ENCODE assay signal across 1 cellular context in the genomic region with DNA sequence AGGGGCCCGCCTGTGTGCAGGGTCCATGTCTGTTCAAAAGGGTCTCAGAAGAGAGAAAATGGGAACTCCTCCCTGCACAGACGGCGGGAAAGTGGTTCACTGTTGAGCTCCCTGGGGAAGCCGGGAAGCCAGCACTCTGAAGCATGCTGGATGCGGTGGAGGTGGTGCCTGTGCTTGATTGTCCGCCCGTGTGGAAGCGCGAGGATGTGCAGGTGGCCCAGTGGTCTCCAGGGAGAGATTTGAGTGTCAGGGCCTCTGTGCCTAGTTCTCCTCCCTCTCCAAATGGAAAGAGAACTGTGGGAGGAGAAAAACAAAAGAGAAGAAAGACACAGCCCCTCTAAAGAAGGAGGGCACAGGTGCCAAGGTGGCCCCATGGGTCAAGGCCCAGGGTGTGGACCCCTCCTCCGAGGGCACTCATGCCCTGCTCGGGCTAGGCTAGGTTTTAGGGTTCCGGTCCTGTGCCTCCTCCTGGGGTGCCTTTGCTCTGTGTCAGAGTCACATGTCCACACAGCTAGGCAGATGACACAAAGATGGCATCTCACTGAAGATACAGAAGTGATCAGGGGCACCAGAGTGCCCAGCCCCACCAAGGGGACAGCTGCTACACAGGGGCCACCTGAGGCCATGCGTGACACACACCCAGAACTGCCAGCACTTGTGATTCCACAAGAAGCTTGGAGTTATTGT.
TF ChIP-seq lines count a peak whose summit lies in the region.

No MANE protein-coding gene starts in this region.

TF ChIP-seq in WTC11, 78 proteins besides CTCF, POLR2A, EP300 and RAD21 (continued from another document):
- TF ChIP-seq, protein P1, sequence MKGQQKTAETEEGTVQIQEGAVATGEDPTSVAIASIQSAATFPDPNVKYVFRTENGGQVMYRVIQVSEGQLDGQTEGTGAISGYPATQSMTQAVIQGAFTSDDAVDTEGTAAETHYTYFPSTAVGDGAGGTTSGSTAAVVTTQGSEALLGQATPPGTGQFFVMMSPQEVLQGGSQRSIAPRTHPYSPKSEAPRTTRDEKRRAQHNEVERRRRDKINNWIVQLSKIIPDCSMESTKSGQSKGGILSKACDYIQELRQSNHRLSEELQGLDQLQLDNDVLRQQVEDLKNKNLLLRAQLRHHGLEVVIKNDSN (CRISPR knock-in tag; IDR thresholded peaks at IDR 0.05): no peak
- TF ChIP-seq, protein P2, sequence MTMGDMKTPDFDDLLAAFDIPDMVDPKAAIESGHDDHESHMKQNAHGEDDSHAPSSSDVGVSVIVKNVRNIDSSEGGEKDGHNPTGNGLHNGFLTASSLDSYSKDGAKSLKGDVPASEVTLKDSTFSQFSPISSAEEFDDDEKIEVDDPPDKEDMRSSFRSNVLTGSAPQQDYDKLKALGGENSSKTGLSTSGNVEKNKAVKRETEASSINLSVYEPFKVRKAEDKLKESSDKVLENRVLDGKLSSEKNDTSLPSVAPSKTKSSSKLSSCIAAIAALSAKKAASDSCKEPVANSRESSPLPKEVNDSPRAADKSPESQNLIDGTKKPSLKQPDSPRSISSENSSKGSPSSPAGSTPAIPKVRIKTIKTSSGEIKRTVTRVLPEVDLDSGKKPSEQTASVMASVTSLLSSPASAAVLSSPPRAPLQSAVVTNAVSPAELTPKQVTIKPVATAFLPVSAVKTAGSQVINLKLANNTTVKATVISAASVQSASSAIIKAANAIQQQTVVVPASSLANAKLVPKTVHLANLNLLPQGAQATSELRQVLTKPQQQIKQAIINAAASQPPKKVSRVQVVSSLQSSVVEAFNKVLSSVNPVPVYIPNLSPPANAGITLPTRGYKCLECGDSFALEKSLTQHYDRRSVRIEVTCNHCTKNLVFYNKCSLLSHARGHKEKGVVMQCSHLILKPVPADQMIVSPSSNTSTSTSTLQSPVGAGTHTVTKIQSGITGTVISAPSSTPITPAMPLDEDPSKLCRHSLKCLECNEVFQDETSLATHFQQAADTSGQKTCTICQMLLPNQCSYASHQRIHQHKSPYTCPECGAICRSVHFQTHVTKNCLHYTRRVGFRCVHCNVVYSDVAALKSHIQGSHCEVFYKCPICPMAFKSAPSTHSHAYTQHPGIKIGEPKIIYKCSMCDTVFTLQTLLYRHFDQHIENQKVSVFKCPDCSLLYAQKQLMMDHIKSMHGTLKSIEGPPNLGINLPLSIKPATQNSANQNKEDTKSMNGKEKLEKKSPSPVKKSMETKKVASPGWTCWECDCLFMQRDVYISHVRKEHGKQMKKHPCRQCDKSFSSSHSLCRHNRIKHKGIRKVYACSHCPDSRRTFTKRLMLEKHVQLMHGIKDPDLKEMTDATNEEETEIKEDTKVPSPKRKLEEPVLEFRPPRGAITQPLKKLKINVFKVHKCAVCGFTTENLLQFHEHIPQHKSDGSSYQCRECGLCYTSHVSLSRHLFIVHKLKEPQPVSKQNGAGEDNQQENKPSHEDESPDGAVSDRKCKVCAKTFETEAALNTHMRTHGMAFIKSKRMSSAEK (CRISPR knock-in tag; IDR thresholded peaks at IDR 0.05; ENCODE audit: borderline replicate concordance): no peak
- TF ChIP-seq, protein P3, sequence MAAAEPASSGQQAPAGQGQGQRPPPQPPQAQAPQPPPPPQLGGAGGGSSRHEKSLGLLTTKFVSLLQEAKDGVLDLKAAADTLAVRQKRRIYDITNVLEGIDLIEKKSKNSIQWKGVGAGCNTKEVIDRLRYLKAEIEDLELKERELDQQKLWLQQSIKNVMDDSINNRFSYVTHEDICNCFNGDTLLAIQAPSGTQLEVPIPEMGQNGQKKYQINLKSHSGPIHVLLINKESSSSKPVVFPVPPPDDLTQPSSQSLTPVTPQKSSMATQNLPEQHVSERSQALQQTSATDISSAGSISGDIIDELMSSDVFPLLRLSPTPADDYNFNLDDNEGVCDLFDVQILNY (CRISPR knock-in tag; IDR thresholded peaks at IDR 0.05): no peak
- TF ChIP-seq, protein P4, sequence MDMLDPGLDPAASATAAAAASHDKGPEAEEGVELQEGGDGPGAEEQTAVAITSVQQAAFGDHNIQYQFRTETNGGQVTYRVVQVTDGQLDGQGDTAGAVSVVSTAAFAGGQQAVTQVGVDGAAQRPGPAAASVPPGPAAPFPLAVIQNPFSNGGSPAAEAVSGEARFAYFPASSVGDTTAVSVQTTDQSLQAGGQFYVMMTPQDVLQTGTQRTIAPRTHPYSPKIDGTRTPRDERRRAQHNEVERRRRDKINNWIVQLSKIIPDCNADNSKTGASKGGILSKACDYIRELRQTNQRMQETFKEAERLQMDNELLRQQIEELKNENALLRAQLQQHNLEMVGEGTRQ (CRISPR knock-in tag; IDR thresholded peaks at IDR 0.05): no peak
- TF ChIP-seq OVOL2 (CRISPR knock-in tag; IDR thresholded peaks at IDR 0.05; ENCODE audit: borderline replicate concordance) (no peak), SMAD3 (CRISPR knock-in tag; IDR thresholded peaks at IDR 0.05; ENCODE audit: borderline replicate concordance) (no peak), FOXK1 (CRISPR knock-in tag; IDR thresholded peaks at IDR 0.05) (no peak), ZNF317 (CRISPR knock-in tag; IDR thresholded peaks at IDR 0.05; ENCODE audit: borderline replicate concordance, low read depth) (no peak)
- TF ChIP-seq, protein P5, sequence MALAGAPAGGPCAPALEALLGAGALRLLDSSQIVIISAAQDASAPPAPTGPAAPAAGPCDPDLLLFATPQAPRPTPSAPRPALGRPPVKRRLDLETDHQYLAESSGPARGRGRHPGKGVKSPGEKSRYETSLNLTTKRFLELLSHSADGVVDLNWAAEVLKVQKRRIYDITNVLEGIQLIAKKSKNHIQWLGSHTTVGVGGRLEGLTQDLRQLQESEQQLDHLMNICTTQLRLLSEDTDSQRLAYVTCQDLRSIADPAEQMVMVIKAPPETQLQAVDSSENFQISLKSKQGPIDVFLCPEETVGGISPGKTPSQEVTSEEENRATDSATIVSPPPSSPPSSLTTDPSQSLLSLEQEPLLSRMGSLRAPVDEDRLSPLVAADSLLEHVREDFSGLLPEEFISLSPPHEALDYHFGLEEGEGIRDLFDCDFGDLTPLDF (CRISPR knock-in tag; IDR thresholded peaks at IDR 0.05): no peak
